15 cellular contexts compared by ENCODE assay signal in genomic region chr7:47621985-47622561, GRCh38. TPM values are rescaled to one million over a fixed set of nuclear protein-coding genes. Genes with fewer than 3 reads are reported as not detected.
DNase-seq lines count a peak whose midpoint lies in the region; ATAC-seq, FAIRE-seq and TF ChIP-seq lines count a peak whose summit lies in the region.
"Had no signal": no experiment of that assay in that cellular context is flagged by ENCODE, and none has a peak within 500 bp of the region (broad histone marks: within the 10 kb centered on the region; RNA-seq: fewer than 3 reads in every experiment).

No MANE protein-coding gene starts in this region.

- H3K36me3 Mint-ChIP-seq in progenitor cell of endocrine pancreas (ENCODE audit: insufficient read depth) (no peaks in the 10 kb centered on the region), glutamatergic neuron (ENCODE audit: unreplicated experiment) (no peaks in the 10 kb centered on the region)

- H3K9me3 Mint-ChIP-seq in progenitor cell of endocrine pancreas (ENCODE audit: low read depth): no peaks in the 10 kb centered on the region
- H3K9me3 Mint-ChIP-seq in glutamatergic neuron (ENCODE audit: unreplicated experiment): no peaks in the 10 kb centered on the region

- H3K9me3 ChIP-seq in heart right ventricle (no peaks in the 10 kb centered on the region), right cardiac atrium (ENCODE audit: control insufficient read depth, low read length) (no peaks in the 10 kb centered on the region)
- H3K9me3 ChIP-seq: testis had no signal

- no peak for TF ChIP-seq CTCF in heart right ventricle (IDR thresholded peaks at IDR 0.05)
- no peak for TF ChIP-seq CTCF in progenitor cell of endocrine pancreas (IDR thresholded peaks at IDR 0.05; ENCODE audit: unreplicated experiment)
- TF ChIP-seq CTCF in glutamatergic neuron (IDR thresholded peaks at IDR 0.05; ENCODE audit: partially characterized antibody, unreplicated experiment): no peak

- H3K4me3 ChIP-seq in heart right ventricle (no peak overlapping the region), right cardiac atrium (ENCODE audit: low read length) (no peak overlapping the region)
- H3K4me3 ChIP-seq: testis had no signal

- no peaks in the 10 kb centered on the region for H3K27me3 ChIP-seq in heart right ventricle
- H3K27me3 ChIP-seq in right cardiac atrium (ENCODE audit: control insufficient read depth, insufficient read depth): no peaks in the 10 kb centered on the region
- H3K27me3 ChIP-seq: testis had no signal

- 74 to 75% methylated on average over 14 of the region's 14 CpGs for WGBS in heart right ventricle, 2 donors
- WGBS in right cardiac atrium: 57% methylated on average over 14 of the region's 14 CpGs

- peak overlapping the region in 9 of 10 donors; percentile 34 to 86 (median 66) for H3K27ac ChIP-seq in heart right ventricle
- peak overlapping the region; percentile 69 for H3K27ac ChIP-seq in right cardiac atrium (ENCODE audit: low read length)

- DNase-seq in heart right ventricle (no peak), Right ventricle myocardium inferior (ENCODE audit: missing footprints) (no peak), right cardiac atrium (peak; percentile 34 to 77 (median 75)), progenitor cell of endocrine pancreas (ENCODE audit: low spot score, unreplicated experiment) (no peak), HTR-8/SVneo (ENCODE audit: insufficient read length, low spot score) (no peak), epidermal melanocyte (ENCODE audit: insufficient read length, low spot score) (no peak), glutamatergic neuron (no peak)
- DNase-seq: DMS153; effector CD4-positive, alpha-beta T cell; H7; NCI-H1436; NCI-H748 treated with DMSO at 0.1 percent for 48 hours; testis had no signal

- ATAC-seq in heart right ventricle (peak in 3 of 8 donors; percentile 6 to 17 (median 12)), Right ventricle myocardium inferior (no peak), right cardiac atrium (peak; percentile 20 to 39), HG03135 (IDR thresholded peaks at IDR 0.05; ENCODE audit: unreplicated experiment) (no peak)

- no peaks in the 10 kb centered on the region for H3K36me3 ChIP-seq in heart right ventricle

- FAIRE-seq in HTR-8/SVneo (lab: Jason Lieb, UNC): no peak

- H3K4me1 ChIP-seq in heart right ventricle: peaks cover 0 to 33% (median 19%) of the 10 kb centered on the region in 9 donors
- H3K4me1 ChIP-seq in right cardiac atrium (ENCODE audit: control insufficient read depth, insufficient read depth, low read length): peaks cover 10% of the 10 kb centered on the region

- H3K27ac Mint-ChIP-seq in progenitor cell of endocrine pancreas: peak overlapping the region; percentile 94
- no peak overlapping the region for H3K27ac Mint-ChIP-seq in glutamatergic neuron (ENCODE audit: unreplicated experiment)

- intact Hi-C loops in heart right ventricle (cut with DNase I) (no loop called here), Right ventricle myocardium inferior (cut with DNase I) (no loop called here), right cardiac atrium (cut with DNase I) (no loop called here)

- H3K4me1 Mint-ChIP-seq in progenitor cell of endocrine pancreas (ENCODE audit: low read depth) (peaks cover 36% of the 10 kb centered on the region), glutamatergic neuron (ENCODE audit: low read depth, unreplicated experiment) (peaks cover 19% of the 10 kb centered on the region)

- H3K4me3 Mint-ChIP-seq in progenitor cell of endocrine pancreas (ENCODE audit: low read depth) (no peak overlapping the region), glutamatergic neuron (ENCODE audit: unreplicated experiment) (no peak overlapping the region)

- H3K27me3 Mint-ChIP-seq in progenitor cell of endocrine pancreas: no peaks in the 10 kb centered on the region
- H3K27me3 Mint-ChIP-seq in glutamatergic neuron (ENCODE audit: unreplicated experiment): peaks cover 8% of the 10 kb centered on the region

RNA-seq across cellular contexts. Expression of gene TNS3, which starts 40.2 kb away (rescaled TPM):
- 10 to 100 TPM; 29.9 to 74.2 (median 35.6) TPM for total RNA-seq in heart right ventricle
- polyA plus RNA-seq in heart right ventricle: 10 to 100 TPM in 1 of 2 donors, 1 to 10 TPM in 1; 6.7 to 14.3 TPM
- 44.8 TPM for total RNA-seq in Right ventricle myocardium inferior
- 10 to 100 TPM; 37.5 to 48.3 (median 42.7) TPM for total RNA-seq in right cardiac atrium
- 19.7 TPM for polyA plus RNA-seq in right cardiac atrium
- total RNA-seq in progenitor cell of endocrine pancreas: 117 and 120 TPM in 2 replicates
- 3.8 TPM for total RNA-seq in glutamatergic neuron (ENCODE audit: unreplicated experiment)
- total RNA-seq: A673 had no signal

Comparison
In these comparisons a context has a peak if more than half of its experiments do, and no peak if none do; other contexts are left out.
1. ATAC-seq: peak in right cardiac atrium (2 of 2); none in Right ventricle myocardium inferior (single experiment) and HG03135 (single experiment).
2. DNase-seq: peak in right cardiac atrium (3 of 3); none in heart right ventricle (0 of 2), Right ventricle myocardium inferior (single experiment), progenitor cell of endocrine pancreas (single experiment), HTR-8/SVneo (single experiment), epidermal melanocyte (single experiment) and glutamatergic neuron (single experiment).